ENCODE assay signal across 16 cellular contexts in the genomic region with DNA sequence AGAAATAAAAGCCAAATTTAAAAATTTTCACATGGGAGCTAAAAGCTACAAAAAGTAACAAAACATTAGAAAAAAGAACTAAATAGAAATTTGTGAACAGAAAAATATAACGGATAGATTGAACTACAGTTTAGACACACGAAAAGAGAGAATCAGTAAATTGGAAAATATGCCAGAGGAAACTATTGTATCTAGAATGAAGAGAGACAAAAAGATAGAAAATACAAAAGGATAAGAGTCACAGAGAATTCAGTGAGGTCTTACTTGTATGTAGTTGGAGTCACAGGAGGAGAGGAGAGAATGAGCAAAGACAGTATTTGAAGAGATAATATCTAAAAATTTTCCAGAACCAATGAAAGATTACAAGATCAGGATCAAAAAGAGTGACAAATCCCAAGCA. TPM values are rescaled to one million over a fixed set of nuclear protein-coding genes. Genes with fewer than 3 reads are reported as not detected.
A peak's percentile ranks its signal among the peaks of the same experiment; 100 is the strongest.
DNase-seq lines count a peak whose midpoint lies in the region; TF ChIP-seq lines count a peak whose summit lies in the region.
"Had no signal": no experiment of that assay in that cellular context is flagged by ENCODE, and none has a peak within 500 bp of the region (broad histone marks: within the 10 kb centered on the region; RNA-seq: fewer than 3 reads in every experiment).

No MANE protein-coding gene starts in this region.

- H3K36me3 Mint-ChIP-seq in activated naive CD4-positive, alpha-beta T cell treated with anti-CD3 and anti-CD28 coated beads, Interleukin-2, amount 50 U/mL, for 24 hours, result peaks cover 7% of the 10 kb centered on the region
- peaks cover 18% of the 10 kb centered on the region for H3K36me3 Mint-ChIP-seq in activated T-helper 1 cell treated with anti-CD3 and anti-CD28 coated beads, Interleukin-12 subunit alpha, Interleukin-12 subunit beta, Interleukin-2, Interleukin-4 antibody, amounts not matched to agents 30 ng/mL and 10 ng/mL and 1 ng/mL, durations not matched to agents 14 hours and 24 hours and 36 hours (ENCODE audit: low read depth)
- H3K36me3 Mint-ChIP-seq in CD14-positive monocyte, result peaks cover 7 to 20% of the 10 kb centered on the region in 2 donors
- peaks cover 9 to 13% (median 12%) of the 10 kb centered on the region in 3 donors for H3K36me3 Mint-ChIP-seq in immature natural killer cell

- peaks cover 13% of the 10 kb centered on the region for H3K9me3 Mint-ChIP-seq in activated naive CD4-positive, alpha-beta T cell treated with anti-CD3 and anti-CD28 coated beads, Interleukin-2, amount 50 U/mL, for 24 hours
- peaks cover 15% of the 10 kb centered on the region for H3K9me3 Mint-ChIP-seq in activated T-helper 1 cell treated with anti-CD3 and anti-CD28 coated beads, Interleukin-12 subunit alpha, Interleukin-12 subunit beta, Interleukin-2, Interleukin-4 antibody, amounts not matched to agents 30 ng/mL and 10 ng/mL and 1 ng/mL, durations not matched to agents 14 hours and 24 hours and 36 hours
- H3K9me3 Mint-ChIP-seq in CD14-positive monocyte (peaks cover 8 to 15% (median 13%) of the 10 kb centered on the region in 7 donors), immature natural killer cell (peaks cover 2 to 12% (median 9%) of the 10 kb centered on the region in 6 donors)

- CTCF ChIA-PET in HEK293 (lab: Yijun Ruan, JAX), result interaction anchor here (0.7 to 3.1 kb wide), 2 partner anchors 9 kb away, joined by 3 to 21 read pairs; no protein-coding TSS in a partner anchor

- peak overlapping the region; percentile 9 for H3K27ac Mint-ChIP-seq in activated naive CD4-positive, alpha-beta T cell treated with anti-CD3 and anti-CD28 coated beads, Interleukin-2, amount 50 U/mL, for 24 hours
- H3K27ac Mint-ChIP-seq in activated T-helper 1 cell treated with anti-CD3 and anti-CD28 coated beads, Interleukin-12 subunit alpha, Interleukin-12 subunit beta, Interleukin-2, Interleukin-4 antibody, amounts not matched to agents 30 ng/mL and 10 ng/mL and 1 ng/mL, durations not matched to agents 14 hours and 24 hours and 36 hours, result peak overlapping the region; percentile 14
- no peak overlapping the region for H3K27ac Mint-ChIP-seq in CD14-positive monocyte
- no peak overlapping the region for H3K27ac Mint-ChIP-seq in immature natural killer cell
- H3K27ac Mint-ChIP-seq: CD4-positive, alpha-beta T cell had no signal

- H3K4me3 ChIP-seq in HEK293 (ENCODE audit: low read depth, low read length), result no peak overlapping the region

- POLR2A ChIA-PET in HEK293 (lab: Yijun Ruan, JAX), result no interaction called here

- no peak for TF ChIP-seq CTCF in HEK293 (tag by site-specific recombination; IDR thresholded peaks at IDR 0.05)
- no peak for TF ChIP-seq CTCF in CD14-positive monocyte (IDR thresholded peaks at IDR 0.05)

- intact Hi-C loops in activated T-helper 1 cell treated with anti-CD3 and anti-CD28 coated beads, Interleukin-12 subunit alpha, Interleukin-12 subunit beta, Interleukin-2, Interleukin-4 antibody, amounts not matched to agents 30 ng/mL and 10 ng/mL and 1 ng/mL, durations not matched to agents 14 hours and 24 hours and 36 hours (cut with micrococcal nuclease), result no loop called here
- intact Hi-C loops in CD14-positive monocyte (cut with micrococcal nuclease), result no loop called here

- no peak for DNase-seq in activated naive CD4-positive, alpha-beta T cell (lab: John Stamatoyannopoulos, UW)
- DNase-seq in activated T-helper 1 cell treated with anti-CD3 and anti-CD28 coated beads, Interleukin-12 subunit alpha, Interleukin-12 subunit beta, Interleukin-2, Interleukin-4 antibody, amounts not matched to agents 30 ng/mL and 10 ng/mL and 1 ng/mL, durations not matched to agents 14 hours and 24 hours and 36 hours (ENCODE audit: low spot score), result no peak
- DNase-seq in CD14-positive monocyte (ENCODE audit: low spot score), result no peak
- no peak for DNase-seq in AG08396 (ENCODE audit: low spot score)
- DNase-seq in immature natural killer cell, result no peak
- DNase-seq: 8988T; BE2C; C1 segment of cervical spinal cord; CD4-positive, alpha-beta T cell; DMS153; DMS79; GDM1; GOT3; H7 had no signal

- H3K27me3 Mint-ChIP-seq in activated naive CD4-positive, alpha-beta T cell treated with anti-CD3 and anti-CD28 coated beads, Interleukin-2, amount 50 U/mL, for 24 hours, result no peaks in the 10 kb centered on the region
- H3K27me3 Mint-ChIP-seq in activated T-helper 1 cell treated with anti-CD3 and anti-CD28 coated beads, Interleukin-12 subunit alpha, Interleukin-12 subunit beta, Interleukin-2, Interleukin-4 antibody, amounts not matched to agents 30 ng/mL and 10 ng/mL and 1 ng/mL, durations not matched to agents 14 hours and 24 hours and 36 hours (ENCODE audit: insufficient read depth), result no peaks in the 10 kb centered on the region
- H3K27me3 Mint-ChIP-seq in CD14-positive monocyte (ENCODE audit: low read depth in 3 of 3), result peaks cover 0 to 2% (median 0%) of the 10 kb centered on the region in 3 donors
- no peaks in the 10 kb centered on the region for H3K27me3 Mint-ChIP-seq in immature natural killer cell (ENCODE audit: low read depth in 3 of 3)
- H3K27me3 Mint-ChIP-seq: CD4-positive, alpha-beta T cell had no signal

- H3K9me3 ChIP-seq in HEK293 (ENCODE audit: control insufficient read depth, insufficient read depth, low read depth, low read length), result no peaks in the 10 kb centered on the region
- H3K9me3 ChIP-seq: BE2C had no signal

- peaks cover 21% of the 10 kb centered on the region for H3K4me1 Mint-ChIP-seq in activated naive CD4-positive, alpha-beta T cell treated with anti-CD3 and anti-CD28 coated beads, Interleukin-2, amount 50 U/mL, for 24 hours
- H3K4me1 Mint-ChIP-seq in activated T-helper 1 cell treated with anti-CD3 and anti-CD28 coated beads, Interleukin-12 subunit alpha, Interleukin-12 subunit beta, Interleukin-2, Interleukin-4 antibody, amounts not matched to agents 30 ng/mL and 10 ng/mL and 1 ng/mL, durations not matched to agents 14 hours and 24 hours and 36 hours (ENCODE audit: low read depth), result peaks cover 12% of the 10 kb centered on the region
- peaks cover 2% of the 10 kb centered on the region for H3K4me1 Mint-ChIP-seq in CD14-positive monocyte
- H3K4me1 Mint-ChIP-seq in immature natural killer cell, result peaks cover 0 to 4% of the 10 kb centered on the region in 2 donors

- H3K4me1 ChIP-seq in HEK293 (ENCODE audit: control insufficient read depth, insufficient read depth, low read length), result no peaks in the 10 kb centered on the region
- H3K4me1 ChIP-seq: BE2C had no signal

- H3K36me3 ChIP-seq in HEK293 (ENCODE audit: control insufficient read depth in 2 of 2, insufficient read depth in 1 of 2, low read length in 2 of 2), result no peaks in the 10 kb centered on the region
- H3K36me3 ChIP-seq: BE2C had no signal

- H3K4me3 Mint-ChIP-seq in activated naive CD4-positive, alpha-beta T cell treated with anti-CD3 and anti-CD28 coated beads, Interleukin-2, amount 50 U/mL, for 24 hours, result no peak overlapping the region
- no peak overlapping the region for H3K4me3 Mint-ChIP-seq in activated T-helper 1 cell treated with anti-CD3 and anti-CD28 coated beads, Interleukin-12 subunit alpha, Interleukin-12 subunit beta, Interleukin-2, Interleukin-4 antibody, amounts not matched to agents 30 ng/mL and 10 ng/mL and 1 ng/mL, durations not matched to agents 14 hours and 24 hours and 36 hours
- H3K4me3 Mint-ChIP-seq in CD14-positive monocyte (no peak overlapping the region), immature natural killer cell (no peak overlapping the region)
- H3K4me3 Mint-ChIP-seq: CD4-positive, alpha-beta T cell had no signal

- H3K27ac ChIP-seq in HEK293 (ENCODE audit: extremely low read depth, low read depth, low read length), result no peak overlapping the region

TF ChIP-seq in HEK293, 187 proteins besides CTCF, POLR2A, EP300 and RAD21:
- no peak for TF ChIP-seq ZNF610 (tag by site-specific recombination; IDR thresholded peaks at IDR 0.05; ENCODE audit: borderline replicate concordance)
- TF ChIP-seq, protein P1, sequence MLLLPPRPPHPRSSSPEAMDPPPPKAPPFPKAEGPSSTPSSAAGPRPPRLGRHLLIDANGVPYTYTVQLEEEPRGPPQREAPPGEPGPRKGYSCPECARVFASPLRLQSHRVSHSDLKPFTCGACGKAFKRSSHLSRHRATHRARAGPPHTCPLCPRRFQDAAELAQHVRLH (tag by site-specific recombination; IDR thresholded peaks at IDR 0.05), result 0 out of 2 replicates have a peak, but pooled peaks have one; percentile 36
- peak; percentile 86 for TF ChIP-seq SETDB1 (IDR thresholded peaks at IDR 0.05; ENCODE audit: insufficient read length, low read length)
TF ChIP-seq in HEK293: peak in this region for 2.

RNA-seq across cellular contexts. Expression of a gene that starts 11.3 kb away (rescaled TPM):
- total RNA-seq in activated T-helper 1 cell treated with anti-CD3 and anti-CD28 coated beads, Interleukin-12 subunit alpha, Interleukin-12 subunit beta, Interleukin-2, Interleukin-4 antibody, amounts not matched to agents 30 ng/mL and 10 ng/mL and 1 ng/mL, durations not matched to agents 14 hours and 24 hours and 36 hours, result 48.8 and 51.0 TPM in 2 replicates
- polyA plus RNA-seq in CD14-positive monocyte, result 10 to 100 TPM; 33.6 to 38.5 TPM
- polyA plus RNA-seq in immature natural killer cell, result 10 to 100 TPM; 18.6 to 38.1 (median 27.4) TPM

RNA-seq across cellular contexts. Expression of a gene that starts 14.2 kb away (rescaled TPM):
- 72.5 and 77.2 TPM in 2 replicates for total RNA-seq in activated T-helper 1 cell treated with anti-CD3 and anti-CD28 coated beads, Interleukin-12 subunit alpha, Interleukin-12 subunit beta, Interleukin-2, Interleukin-4 antibody, amounts not matched to agents 30 ng/mL and 10 ng/mL and 1 ng/mL, durations not matched to agents 14 hours and 24 hours and 36 hours
- polyA plus RNA-seq in CD14-positive monocyte (10 to 100 TPM; 43.2 to 52.5 TPM), immature natural killer cell (10 to 100 TPM in 1 of 3 donors, 1 to 10 TPM in 2; 7.1 to 11.7 (median 9.6) TPM)

Comparison
In these comparisons a context has a peak if more than half of its experiments do, and no peak if none do; other contexts are left out.
1. H3K27ac Mint-ChIP-seq: peak in activated naive CD4-positive, alpha-beta T cell treated with anti-CD3 and anti-CD28 coated beads, Interleukin-2, amount 50 U/mL, for 24 hours (single experiment) and activated T-helper 1 cell treated with anti-CD3 and anti-CD28 coated beads, Interleukin-12 subunit alpha, Interleukin-12 subunit beta, Interleukin-2, Interleukin-4 antibody, amounts not matched to agents 30 ng/mL and 10 ng/mL and 1 ng/mL, durations not matched to agents 14 hours and 24 hours and 36 hours (single experiment); none in CD14-positive monocyte (0 of 7) and immature natural killer cell (0 of 6).